1 cellular context compared by ENCODE assay signal in genomic region chr2:149648282-149649030, GRCh38.
A peak's percentile ranks its signal among the peaks of the same experiment; 100 is the strongest.
TF ChIP-seq lines count a peak whose summit lies in the region.

No MANE protein-coding gene starts in this region.

TF ChIP-seq in SK-N-SH, 30 proteins besides CTCF, POLR2A, EP300 and RAD21 (continued from another document):
- TF ChIP-seq REST (IDR thresholded peaks at IDR 0.05; ENCODE audit: low read depth, low read length), result peak; percentile 47; the same call in 1 of the 2 replicates
- TF ChIP-seq MXI1 (IDR thresholded peaks at IDR 0.05; ENCODE audit: low read depth, low read length), result no peak
- TF ChIP-seq GATA2 (CRISPR knock-in tag; IDR thresholded peaks at IDR 0.05), result no peak
- no peak; the same call in 1 of the 2 replicates for TF ChIP-seq RCOR1 (IDR thresholded peaks at IDR 0.05; ENCODE audit: low read length)
- peak; percentile 94 for TF ChIP-seq FOSL2 (IDR thresholded peaks at IDR 0.05; ENCODE audit: borderline replicate concordance, low read depth)
- peak; percentile 51; the same call in 1 of the 2 replicates for TF ChIP-seq MAX (IDR thresholded peaks at IDR 0.05; ENCODE audit: low read depth)
- peak; percentile 52; the same call in 1 of the 2 replicates for TF ChIP-seq MEF2A (IDR thresholded peaks at IDR 0.05; ENCODE audit: borderline replicate concordance, low read depth)
TF ChIP-seq in SK-N-SH: peak in this region for 15.
